15 cellular contexts compared by ENCODE assay signal in the genomic region with DNA sequence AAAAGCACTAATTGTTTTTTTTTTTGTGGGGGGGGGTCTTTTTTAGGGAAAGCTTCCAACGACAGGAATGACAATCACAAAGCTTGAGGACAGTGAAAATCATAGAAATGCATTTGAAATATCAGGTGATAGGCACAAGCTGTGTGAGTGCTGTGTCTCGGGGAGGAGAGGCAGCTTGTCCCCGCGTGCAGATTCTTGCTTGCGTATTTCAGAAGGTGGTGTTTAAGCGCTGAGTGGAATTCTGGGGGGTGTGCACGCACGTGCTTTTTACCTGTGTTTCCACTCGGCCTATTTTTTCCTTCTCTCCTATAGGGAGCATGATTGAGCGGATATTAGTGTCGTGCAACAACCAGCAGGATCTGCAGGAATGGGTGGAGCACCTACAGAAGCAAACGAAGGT.
"Had no signal": no experiment of that assay in that cellular context is flagged by ENCODE, and none has a peak within 500 bp of the region (broad histone marks: within the 10 kb centered on the region; RNA-seq: fewer than 3 reads in every experiment).

No MANE protein-coding gene starts in this region.

- ATAC-seq: activated CD4-positive, alpha-beta T cell treated with anti-CD3 and anti-CD28 coated beads for 36 hours; activated naive CD8-positive, alpha-beta T cell treated with anti-CD3 and anti-CD28 coated beads, Interleukin-2, amount 50 U/mL, for 24 hours; gastroesophageal sphincter; lower lobe of right lung; stimulated activated naive CD8-positive, alpha-beta T cell treated with anti-CD3 and anti-CD28 coated beads, Interleukin-15, Interleukin-2, amounts not matched to agents 100 U/mL and 50 U/mL, for 24 hours; T-cell had no signal

- H3K9me3 Mint-ChIP-seq: activated CD4-positive, alpha-beta memory T cell treated with anti-CD3 and anti-CD28 coated beads, Interleukin-2, amount 10 ng/mL, durations not matched to agents 7 days and 5 days; activated naive CD8-positive, alpha-beta T cell treated with anti-CD3 and anti-CD28 coated beads, Interleukin-2, amount 50 U/mL, for 24 hours; central memory CD8-positive, alpha-beta T cell; naive B cell; T-cell had no signal

- H3K4me1 Mint-ChIP-seq: central memory CD8-positive, alpha-beta T cell; T-cell had no signal

- H3K4me3 Mint-ChIP-seq: activated CD4-positive, alpha-beta memory T cell treated with anti-CD3 and anti-CD28 coated beads, Interleukin-2, amount 10 ng/mL, durations not matched to agents 7 days and 5 days; activated CD4-positive, alpha-beta T cell treated with anti-CD3 and anti-CD28 coated beads for 36 hours; activated naive CD8-positive, alpha-beta T cell treated with anti-CD3 and anti-CD28 coated beads, Interleukin-2, amount 50 U/mL, for 24 hours; central memory CD8-positive, alpha-beta T cell; naive B cell; T-cell had no signal

- H3K27me3 Mint-ChIP-seq: activated CD4-positive, alpha-beta memory T cell treated with anti-CD3 and anti-CD28 coated beads, Interleukin-2, amount 10 ng/mL, durations not matched to agents 7 days and 5 days; activated CD4-positive, alpha-beta T cell treated with anti-CD3 and anti-CD28 coated beads for 36 hours; activated naive CD8-positive, alpha-beta T cell treated with anti-CD3 and anti-CD28 coated beads, Interleukin-2, amount 50 U/mL, for 24 hours; central memory CD8-positive, alpha-beta T cell; naive B cell; T-cell had no signal

- H3K9me3 ChIP-seq: gastroesophageal sphincter, lower lobe of right lung, testis had no signal

- DNase-seq: activated CD4-positive, alpha-beta memory T cell treated with anti-CD3 and anti-CD28 coated beads, Interleukin-2, amount 10 ng/mL, durations not matched to agents 7 days and 5 days; activated CD4-positive, alpha-beta T cell treated with anti-CD3 and anti-CD28 coated beads for 36 hours; activated naive CD4-positive, alpha-beta T cell treated with Interleukin-2 at 50 U/mL for 16 hours; activated naive CD8-positive, alpha-beta T cell treated with anti-CD3 and anti-CD28 coated beads, Interleukin-2, amount 50 U/mL, for 24 hours; kidney glomerular epithelial cell; lower lobe of right lung; naive B cell; stimulated activated CD4-positive, alpha-beta T cell treated with anti-CD3 and anti-CD28 coated beads, Interleukin-4, amount 100 ng/mL, for 1 hour; stimulated activated CD8-positive, alpha-beta memory T cell treated with anti-CD3 and anti-CD28 coated beads, Interleukin-4, amount 100 ng/mL, for 48 hours; stimulated activated naive CD8-positive, alpha-beta T cell treated with anti-CD3 and anti-CD28 coated beads, Interleukin-15, Interleukin-2, amounts not matched to agents 100 U/mL and 50 U/mL, for 24 hours; T-cell; testis had no signal

- H3K27ac ChIP-seq: lower lobe of right lung, testis, VCaP had no signal

- H3K27ac Mint-ChIP-seq: activated CD4-positive, alpha-beta memory T cell treated with anti-CD3 and anti-CD28 coated beads, Interleukin-2, amount 10 ng/mL, durations not matched to agents 7 days and 5 days; activated CD4-positive, alpha-beta T cell treated with anti-CD3 and anti-CD28 coated beads for 36 hours; activated naive CD8-positive, alpha-beta T cell treated with anti-CD3 and anti-CD28 coated beads, Interleukin-2, amount 50 U/mL, for 24 hours; T-cell had no signal

- H3K27me3 ChIP-seq: gastroesophageal sphincter, testis had no signal

- H3K4me3 ChIP-seq: gastroesophageal sphincter, lower lobe of right lung, testis had no signal
